1 cellular context compared by ENCODE assay signal in genomic region chr18:31596081-31596872, GRCh38.
TF ChIP-seq lines count a peak whose summit lies in the region.

No MANE protein-coding gene starts in this region.

TF ChIP-seq in SK-N-SH, 30 proteins besides CTCF, POLR2A, EP300 and RAD21 (continued from another document):
- TF ChIP-seq USF1 (IDR thresholded peaks at IDR 0.05; ENCODE audit: borderline replicate concordance, low read depth) (no peak), TAF1 (IDR thresholded peaks at IDR 0.05; ENCODE audit: borderline replicate concordance, low read depth, low read length) (no peak), RCOR1 (IDR thresholded peaks at IDR 0.05; ENCODE audit: low read length) (no peak), SIN3A (IDR thresholded peaks at IDR 0.05; ENCODE audit: borderline replicate concordance, low read depth, low read length) (no peak), ZBTB33 (IDR thresholded peaks at IDR 0.05; ENCODE audit: borderline replicate concordance, low read depth) (no peak), TCF12 (IDR thresholded peaks at IDR 0.05) (peak; percentile 97), IRF3 (IDR thresholded peaks at IDR 0.05; ENCODE audit: low read depth, low read length) (no peak), EZH2phosphoT487 (IDR thresholded peaks at IDR 0.05; ENCODE audit: borderline replicate concordance, low read depth) (no peak), GATA2 (CRISPR knock-in tag; IDR thresholded peaks at IDR 0.05) (no peak), CHD2 (IDR thresholded peaks at IDR 0.05; ENCODE audit: low read length, partially characterized antibody) (no peak), ELF1 (IDR thresholded peaks at IDR 0.05) (no peak), SMC3 (IDR thresholded peaks at IDR 0.05; ENCODE audit: low read depth, low read length) (no peak), NRF1 (IDR thresholded peaks at IDR 0.05; ENCODE audit: low read depth, low read length) (no peak), FOXJ3 (CRISPR knock-in tag; IDR thresholded peaks at IDR 0.05) (no peak), MAX (IDR thresholded peaks at IDR 0.05; ENCODE audit: low read depth) (peak; percentile 28; the same call in 1 of the 2 replicates), PBX3 (IDR thresholded peaks at IDR 0.05) (peak; percentile 91), TEAD4 (IDR thresholded peaks at IDR 0.05; ENCODE audit: borderline replicate concordance, insufficient read depth) (peak; percentile 37; the same call in 1 of the 2 replicates), NFIC (IDR thresholded peaks at IDR 0.05; ENCODE audit: borderline replicate concordance) (no peak; the same call in 1 of the 2 replicates), GABPA (IDR thresholded peaks at IDR 0.05; ENCODE audit: low read depth) (no peak), YY1 (IDR thresholded peaks at IDR 0.05; ENCODE audit: low read depth) (no peak), USF2 (IDR thresholded peaks at IDR 0.05; ENCODE audit: borderline replicate concordance, low read depth, low read length) (no peak), FOXM1 (IDR thresholded peaks at IDR 0.05; ENCODE audit: low read depth) (no peak), POLR2AphosphoS5 (IDR thresholded peaks at IDR 0.05; ENCODE audit: low read depth, low read length) (peak; percentile 87; the same call in 1 of the 2 replicates), RFX5 (IDR thresholded peaks at IDR 0.05; ENCODE audit: low read length) (no peak), JUND (IDR thresholded peaks at IDR 0.05) (peak; percentile 46; the same call in 1 of the 2 replicates), MXI1 (IDR thresholded peaks at IDR 0.05; ENCODE audit: low read depth, low read length) (no peak), REST (IDR thresholded peaks at IDR 0.05; ENCODE audit: low read depth, low read length) (no peak), FOSL2 (IDR thresholded peaks at IDR 0.05; ENCODE audit: borderline replicate concordance, low read depth) (peak; percentile 57; the same call in 1 of the 2 replicates)
TF ChIP-seq in SK-N-SH: peak in this region for 8.
